ENCODE assay signal across 34 cellular contexts in genomic region chr6:104921896-104922295, GRCh38. TPM values are rescaled to one million over a fixed set of nuclear protein-coding genes. Genes with fewer than 3 reads are reported as not detected.
"Had no signal": no experiment of that assay in that cellular context is flagged by ENCODE, and none has a peak within 500 bp of the region (broad histone marks: within the 10 kb centered on the region; RNA-seq: fewer than 3 reads in every experiment).

No MANE protein-coding gene starts in this region.

- H2AFZ ChIP-seq: parathyroid adenoma had no signal

- H3K4me3 ChIP-seq: psoas muscle, right lobe of liver, skin epidermis, smooth muscle cell, spleen, thoracic aorta, thyroid gland, tibial nerve, upper lobe of left lung, vagina had no signal

- H3K36me3 ChIP-seq: neutrophil, right lobe of liver, spleen, thoracic aorta, thyroid gland, tibial nerve, upper lobe of left lung, vagina had no signal

- H3K27me3 ChIP-seq: right lobe of liver, thyroid gland, upper lobe of left lung, vagina had no signal

- H3K9me3 ChIP-seq: neutrophil, psoas muscle, right lobe of liver, spleen, thoracic aorta, thyroid gland, tibial nerve, upper lobe of left lung, vagina had no signal

- H3K36me3 Mint-ChIP-seq: naive thymus-derived CD8-positive, alpha-beta T cell; natural killer cell treated with Interleukin-12 subunit alpha and Interleukin-12 subunit beta and Interleukin-15 and Interleukin-18, amount 100 ng/mL, for 72 hours; stimulated activated memory B cell treated with anti-CD40 and anti-IgM and Interleukin-4, amounts not matched to agents 10 μg/mL and 1 μg/mL and 100 μg/mL, for 72 hours had no signal

- ATAC-seq: naive thymus-derived CD8-positive, alpha-beta T cell; natural killer cell treated with Interleukin-12 subunit alpha and Interleukin-12 subunit beta and Interleukin-15 and Interleukin-18, amount 100 ng/mL, for 72 hours; psoas muscle; right cardiac atrium; right lobe of liver; stimulated activated memory B cell treated with anti-CD40 and anti-IgM and Interleukin-4, amounts not matched to agents 10 μg/mL and 1 μg/mL and 100 μg/mL, for 72 hours; stimulated activated naive CD8-positive, alpha-beta T cell treated with anti-CD3 and anti-CD28 coated beads, Interleukin-15, amount 100 ng/mL, for 72 hours; stimulated activated naive CD8-positive, alpha-beta T cell treated with anti-CD3 and anti-CD28 coated beads, Interleukin-15, Interleukin-2, amounts not matched to agents 100 U/mL and 50 U/mL, for 24 hours had no signal

- H3K79me2 ChIP-seq: parathyroid adenoma had no signal

- H3K4me1 Mint-ChIP-seq: naive thymus-derived CD8-positive, alpha-beta T cell; nephron progenitor cell; neural crest cell; stimulated activated memory B cell treated with anti-CD40 and anti-IgM and Interleukin-4, amounts not matched to agents 10 μg/mL and 1 μg/mL and 100 μg/mL, for 72 hours; stimulated activated naive CD8-positive, alpha-beta T cell treated with anti-CD3 and anti-CD28 coated beads, Interleukin-15, amount 100 ng/mL, for 72 hours had no signal

- DNase-seq: naive thymus-derived CD8-positive, alpha-beta T cell; nephron progenitor cell; nucleus accumbens; posterior cingulate gyrus; psoas muscle; right cardiac atrium; right lobe of liver; spleen; stimulated activated CD4-positive, alpha-beta T cell treated with anti-CD3 and anti-CD28 coated beads, Interleukin-12 subunit alpha, Interleukin-12 subunit beta, amount 100 ng/mL, for 4 hours; stimulated activated CD4-positive, alpha-beta T cell treated with anti-CD3 and anti-CD28 coated beads, Interleukin-1b, Interleukin-23, amount 100 ng/mL, for 48 hours; stimulated activated CD4-positive, alpha-beta T cell treated with anti-CD3 and anti-CD28 coated beads, Interleukin-4, amount 100 ng/mL, for 1 hour; stimulated activated CD4-positive, alpha-beta T cell treated with anti-CD3 and anti-CD28 coated beads, Interleukin-4, amount 100 ng/mL, for 4 hours; stimulated activated CD8-positive, alpha-beta memory T cell treated with anti-CD3 and anti-CD28 coated beads, Interleukin-4, amount 100 ng/mL, for 48 hours; stimulated activated naive CD4-positive, alpha-beta T cell; stimulated activated naive CD8-positive, alpha-beta T cell treated with anti-CD3 and anti-CD28 coated beads, Interleukin-15, amount 100 ng/mL, for 72 hours; stimulated activated naive CD8-positive, alpha-beta T cell treated with anti-CD3 and anti-CD28 coated beads, Interleukin-15, Interleukin-2, amounts not matched to agents 100 U/mL and 50 U/mL, for 24 hours; thyroid gland; trophoblast cell; upper lobe of left lung had no signal

- H3K4me2 ChIP-seq: smooth muscle cell had no signal

- H3K27ac ChIP-seq: neutrophil, parathyroid adenoma, psoas muscle, right lobe of liver, skin epidermis, spleen, thoracic aorta, thyroid gland, tibial nerve, upper lobe of left lung, vagina had no signal

- H3K9ac ChIP-seq: parathyroid adenoma had no signal

- H3K4me1 ChIP-seq: parathyroid adenoma, psoas muscle, right lobe of liver, spleen, thyroid gland, tibial nerve, upper lobe of left lung, vagina had no signal

- H3K27me3 Mint-ChIP-seq: progenitor cell of endocrine pancreas had no signal

- H3K4me3 Mint-ChIP-seq: naive thymus-derived CD8-positive, alpha-beta T cell; natural killer cell treated with Interleukin-12 subunit alpha and Interleukin-12 subunit beta and Interleukin-15 and Interleukin-18, amount 100 ng/mL, for 72 hours; nephron progenitor cell; neural crest cell; stimulated activated memory B cell treated with anti-CD40 and anti-IgM and Interleukin-4, amounts not matched to agents 10 μg/mL and 1 μg/mL and 100 μg/mL, for 72 hours; stimulated activated naive CD8-positive, alpha-beta T cell treated with anti-CD3 and anti-CD28 coated beads, Interleukin-15, amount 100 ng/mL, for 72 hours had no signal

- H3K9me3 Mint-ChIP-seq: nephron progenitor cell; stimulated activated memory B cell treated with anti-CD40 and anti-IgM and Interleukin-4, amounts not matched to agents 10 μg/mL and 1 μg/mL and 100 μg/mL, for 72 hours; stimulated activated naive CD8-positive, alpha-beta T cell treated with anti-CD3 and anti-CD28 coated beads, Interleukin-15, amount 100 ng/mL, for 72 hours had no signal

- H3K27ac Mint-ChIP-seq: naive thymus-derived CD8-positive, alpha-beta T cell; natural killer cell treated with Interleukin-12 subunit alpha and Interleukin-12 subunit beta and Interleukin-15 and Interleukin-18, amount 100 ng/mL, for 72 hours; nephron progenitor cell; progenitor cell of endocrine pancreas; stimulated activated memory B cell treated with anti-CD40 and anti-IgM and Interleukin-4, amounts not matched to agents 10 μg/mL and 1 μg/mL and 100 μg/mL, for 72 hours had no signal

RNA-seq across cellular contexts. Expression of gene LIN28B, which starts 35.0 kb away (rescaled TPM):
- total RNA-seq: naive thymus-derived CD8-positive, alpha-beta T cell; natural killer cell treated with Interleukin-12 subunit alpha and Interleukin-12 subunit beta and Interleukin-15 and Interleukin-18, amount 100 ng/mL, for 72 hours; omental fat pad; osteocyte; psoas muscle; renal cortical epithelial cell; right cardiac atrium; right lobe of liver; spleen; thoracic aorta; tibial nerve; ureter; vagina had no signal
- polyA plus RNA-seq: psoas muscle, right cardiac atrium, spleen had no signal
